Comparison of ENCODE assay signal across 34 cellular contexts in the genomic region with DNA sequence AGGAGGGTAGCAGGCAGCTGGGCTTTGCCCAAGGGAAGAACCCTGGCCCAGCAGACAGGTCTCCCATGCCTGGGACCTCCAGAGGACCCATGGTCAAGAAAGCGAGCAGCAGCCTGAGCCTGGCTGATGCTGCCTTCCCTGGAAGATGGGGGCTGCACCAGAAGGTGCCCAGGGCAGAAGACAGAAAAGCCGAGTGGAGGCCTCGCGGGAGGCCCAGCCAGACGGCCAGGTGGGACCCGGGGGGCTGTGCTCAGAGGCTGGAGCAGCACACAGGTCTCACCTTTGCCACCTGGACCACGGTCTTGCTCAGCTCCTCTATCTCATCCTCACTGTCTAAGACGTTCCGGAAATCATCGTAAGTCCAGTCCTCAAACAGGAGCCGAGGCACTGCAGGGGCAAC.
"Had no signal": no experiment of that assay in that cellular context is flagged by ENCODE, and none has a peak within 500 bp of the region (broad histone marks: within the 10 kb centered on the region; RNA-seq: fewer than 3 reads in every experiment).

No MANE protein-coding gene starts in this region.

- H3K27me3 ChIP-seq: MG63 had no signal

- H3K4me3 ChIP-seq: MG63 had no signal

- DNase-seq: Karpas-422, Kasumi-1, MG63, MM.1S, MV-4-11, NCI-H1048, NCI-H1092, NCI-H1092 treated with DMSO at 0.1 percent for 48 hours, NCI-H1105, NCI-H1105 treated with DMSO at 0.1 percent for 48 hours, NCI-H1417, NCI-H1417 treated with DMSO at 0.1 percent for 48 hours, NCI-H1436, NCI-H1436 treated with DMSO at 0.1 percent for 48 hours, NCI-H146, NCI-H1694, NCI-H1694 treated with DMSO at 0.1 percent for 48 hours, NCI-H187, NCI-H187 treated with DMSO at 0.1 percent for 48 hours, NCI-H1930, NCI-H2029, NCI-H2029 treated with DMSO at 0.1 percent for 48 hours, NCI-H2081, NCI-H2081 treated with DMSO at 0.1 percent for 48 hours, NCI-H2107, NCI-H2171, NCI-H2171 treated with DMSO at 0.1 percent for 48 hours, NCI-H2227 treated with DMSO at 0.1 percent for 48 hours, NCI-H226, NCI-H345, NCI-H446, NCI-H446 treated with DMSO at 0.1 percent for 48 hours, NCI-H510A, NCI-H510A treated with DMSO at 0.1 percent for 48 hours had no signal

- H3K9me3 ChIP-seq: MG63 had no signal
